Comparison of ENCODE assay signal across 8 cellular contexts in genomic region chr7:141158562-141158961, GRCh38.
A peak's percentile ranks its signal among the peaks of the same experiment; 100 is the strongest.
DNase-seq lines count a peak whose midpoint lies in the region; ATAC-seq and TF ChIP-seq lines count a peak whose summit lies in the region.

No MANE protein-coding gene starts in this region.

- H3K27ac ChIP-seq in colonic mucosa: no peak overlapping the region

- peak; percentile 26 for DNase-seq in GM04504 (ENCODE audit: low read depth)
- peak; percentile 71 for DNase-seq in amniotic epithelial cell (ENCODE audit: low read depth)
- peak in 2 of 3 donors; percentile 23 to 54 for DNase-seq in mucosa of descending colon
- no peak for DNase-seq in stimulated activated CD4-positive, alpha-beta T cell treated with anti-CD3 and anti-CD28 coated beads, Interleukin-2, amount 100 ng/mL, for 48 hours
- no peak for DNase-seq in stimulated activated CD8-positive, alpha-beta memory T cell treated with anti-CD3 and anti-CD28 coated beads, Interleukin-4, amount 100 ng/mL, for 48 hours
- no peak for DNase-seq in colonic mucosa
- DNase-seq in NCI-H1436 (lab: John Stamatoyannopoulos, UW): no peak

- no peak overlapping the region for H3K9ac ChIP-seq in colonic mucosa (ENCODE audit: low read depth in 2 of 2, low read length in 2 of 2)

- H3K36me3 ChIP-seq in mucosa of descending colon (ENCODE audit: low read depth): no peaks in the 10 kb centered on the region
- no peaks in the 10 kb centered on the region for H3K36me3 ChIP-seq in colonic mucosa

- H3K9me3 ChIP-seq in mucosa of descending colon (no peaks in the 10 kb centered on the region), colonic mucosa (no peaks in the 10 kb centered on the region)

- no peak overlapping the region for H3K4me3 ChIP-seq in mucosa of descending colon
- H3K4me3 ChIP-seq in colonic mucosa: no peak overlapping the region

- H3K4me1 ChIP-seq in mucosa of descending colon (ENCODE audit: low read depth) (no peaks in the 10 kb centered on the region), colonic mucosa (no peaks in the 10 kb centered on the region)

- ATAC-seq in HG03103 (IDR thresholded peaks at IDR 0.05; ENCODE audit: low read depth, unreplicated experiment) (peak; percentile 63), mucosa of descending colon (peak; percentile 51)

- TF ChIP-seq CTCF in mucosa of descending colon (IDR thresholded peaks at IDR 0.05) (no peak), colonic mucosa (IDR thresholded peaks at IDR 0.05) (no peak)

- intact Hi-C loops in mucosa of descending colon (cut with DNase I, micrococcal nuclease) (no loop called here), colonic mucosa (cut with DNase I) (no loop called here)

- H3K27me3 ChIP-seq in colonic mucosa: no peaks in the 10 kb centered on the region

Comparison
In these comparisons a context has a peak if more than half of its experiments do, and no peak if none do; other contexts are left out.
1. DNase-seq: peak in GM04504 (single experiment), amniotic epithelial cell (single experiment) and mucosa of descending colon (2 of 3); none in stimulated activated CD4-positive, alpha-beta T cell treated with anti-CD3 and anti-CD28 coated beads, Interleukin-2, amount 100 ng/mL, for 48 hours (0 of 2), stimulated activated CD8-positive, alpha-beta memory T cell treated with anti-CD3 and anti-CD28 coated beads, Interleukin-4, amount 100 ng/mL, for 48 hours (single experiment), colonic mucosa (single experiment) and NCI-H1436 (single experiment).